In the genomic region with DNA sequence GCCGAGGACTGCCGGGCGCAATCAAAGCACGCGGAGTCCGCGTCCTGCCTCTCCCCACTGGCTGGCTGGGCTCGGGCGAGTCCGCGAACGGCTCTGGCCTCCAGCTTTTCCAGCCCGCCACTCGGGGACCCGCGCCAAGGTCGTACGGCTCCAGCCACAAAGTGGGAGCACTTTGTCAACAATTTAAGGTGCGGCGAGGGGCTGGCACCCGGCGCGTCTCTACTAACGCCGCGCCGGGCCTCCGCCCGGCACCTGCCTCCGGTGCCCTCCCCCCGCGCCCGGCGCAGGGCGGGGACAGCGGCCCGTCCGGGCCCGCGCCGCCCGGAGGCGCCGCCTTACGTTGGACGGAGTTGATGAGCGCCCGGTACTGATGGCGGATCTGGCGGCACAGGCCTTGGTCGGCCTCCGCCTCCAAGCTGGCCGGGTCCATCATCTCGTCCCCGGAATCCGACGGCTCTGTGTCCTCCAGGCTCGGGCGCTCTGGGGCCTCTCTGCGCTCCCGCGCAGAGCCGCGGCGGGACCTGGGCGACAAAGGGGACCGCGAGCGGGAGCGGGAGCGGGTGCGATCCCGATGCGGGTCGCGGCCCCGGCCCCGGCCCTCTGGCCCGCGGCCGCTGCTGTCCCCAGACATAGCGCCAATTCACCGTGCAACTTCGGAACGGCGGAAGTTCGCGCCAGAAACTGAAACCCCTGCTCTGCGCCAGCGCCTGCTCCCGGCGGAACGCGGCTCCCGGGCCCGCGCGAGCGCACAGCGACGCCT, we compare ENCODE assay signal across 1 cellular context.
TF ChIP-seq lines count a peak whose summit lies in the region.

A gene with protein sequence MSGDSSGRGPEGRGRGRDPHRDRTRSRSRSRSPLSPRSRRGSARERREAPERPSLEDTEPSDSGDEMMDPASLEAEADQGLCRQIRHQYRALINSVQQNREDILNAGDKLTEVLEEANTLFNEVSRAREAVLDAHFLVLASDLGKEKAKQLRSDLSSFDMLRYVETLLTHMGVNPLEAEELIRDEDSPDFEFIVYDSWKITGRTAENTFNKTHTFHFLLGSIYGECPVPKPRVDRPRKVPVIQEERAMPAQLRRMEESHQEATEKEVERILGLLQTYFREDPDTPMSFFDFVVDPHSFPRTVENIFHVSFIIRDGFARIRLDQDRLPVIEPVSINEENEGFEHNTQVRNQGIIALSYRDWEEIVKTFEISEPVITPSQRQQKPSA (minus strand): TSS at position 683 of the 760 bp plus-strand sequence. CDS start 52 bp downstream, at position 631.

TF ChIP-seq in HepG2, 621 proteins besides CTCF, POLR2A, EP300 and RAD21 (continued from another document and continues in another):
- no peak for TF ChIP-seq HINFP (CRISPR knock-in tag; IDR thresholded peaks at IDR 0.05; ENCODE audit: low read depth)
- peak; percentile 76; the same call in 1 of the 2 replicates for TF ChIP-seq ZNF343 (CRISPR knock-in tag; IDR thresholded peaks at IDR 0.05)
- no peak for TF ChIP-seq ETS1 (CRISPR knock-in tag; IDR thresholded peaks at IDR 0.05)
- TF ChIP-seq, protein P1, sequence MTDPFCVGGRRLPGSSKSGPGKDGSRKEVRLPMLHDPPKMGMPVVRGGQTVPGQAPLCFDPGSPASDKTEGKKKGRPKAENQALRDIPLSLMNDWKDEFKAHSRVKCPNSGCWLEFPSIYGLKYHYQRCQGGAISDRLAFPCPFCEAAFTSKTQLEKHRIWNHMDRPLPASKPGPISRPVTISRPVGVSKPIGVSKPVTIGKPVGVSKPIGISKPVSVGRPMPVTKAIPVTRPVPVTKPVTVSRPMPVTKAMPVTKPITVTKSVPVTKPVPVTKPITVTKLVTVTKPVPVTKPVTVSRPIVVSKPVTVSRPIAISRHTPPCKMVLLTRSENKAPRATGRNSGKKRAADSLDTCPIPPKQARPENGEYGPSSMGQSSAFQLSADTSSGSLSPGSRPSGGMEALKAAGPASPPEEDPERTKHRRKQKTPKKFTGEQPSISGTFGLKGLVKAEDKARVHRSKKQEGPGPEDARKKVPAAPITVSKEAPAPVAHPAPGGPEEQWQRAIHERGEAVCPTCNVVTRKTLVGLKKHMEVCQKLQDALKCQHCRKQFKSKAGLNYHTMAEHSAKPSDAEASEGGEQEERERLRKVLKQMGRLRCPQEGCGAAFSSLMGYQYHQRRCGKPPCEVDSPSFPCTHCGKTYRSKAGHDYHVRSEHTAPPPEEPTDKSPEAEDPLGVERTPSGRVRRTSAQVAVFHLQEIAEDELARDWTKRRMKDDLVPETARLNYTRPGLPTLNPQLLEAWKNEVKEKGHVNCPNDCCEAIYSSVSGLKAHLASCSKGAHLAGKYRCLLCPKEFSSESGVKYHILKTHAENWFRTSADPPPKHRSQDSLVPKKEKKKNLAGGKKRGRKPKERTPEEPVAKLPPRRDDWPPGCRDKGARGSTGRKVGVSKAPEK (CRISPR knock-in tag; IDR thresholded peaks at IDR 0.05; ENCODE audit: borderline replicate concordance), result no peak
- TF ChIP-seq ARNT (IDR thresholded peaks at IDR 0.05), result no peak
- TF ChIP-seq ZFP41 (CRISPR knock-in tag; IDR thresholded peaks at IDR 0.05; ENCODE audit: borderline replicate concordance), result no peak
- no peak for TF ChIP-seq SUZ12 (IDR thresholded peaks at IDR 0.05; ENCODE audit: low read depth, low read length)
- no peak for TF ChIP-seq GLMP (CRISPR knock-in tag; IDR thresholded peaks at IDR 0.05; ENCODE audit: borderline replicate concordance)
- peak; percentile 51 for TF ChIP-seq HNRNPK (IDR thresholded peaks at IDR 0.05; ENCODE audit: low read depth, low read length, poor library complexity, severe bottlenecking)
- TF ChIP-seq KLF6 (CRISPR knock-in tag; IDR thresholded peaks at IDR 0.05), result peak; percentile 60; the same call in 1 of the 2 replicates
- peak; percentile 30; the same call in 1 of the 2 replicates for TF ChIP-seq MXD4 (CRISPR knock-in tag; IDR thresholded peaks at IDR 0.05)
- 0 out of 2 replicates have a peak, but pooled peaks have one; percentile 62 for TF ChIP-seq ZNF549 (CRISPR knock-in tag; IDR thresholded peaks at IDR 0.05)
- TF ChIP-seq E2F5 (CRISPR knock-in tag; conservative IDR thresholded peaks at IDR 0.05), result peak; percentile 82; the same call in 1 of the 2 replicates
- peak; percentile 52; the same call in 1 of the 2 replicates for TF ChIP-seq ZNF768 (CRISPR knock-in tag; IDR thresholded peaks at IDR 0.05)
- TF ChIP-seq, protein P2, sequence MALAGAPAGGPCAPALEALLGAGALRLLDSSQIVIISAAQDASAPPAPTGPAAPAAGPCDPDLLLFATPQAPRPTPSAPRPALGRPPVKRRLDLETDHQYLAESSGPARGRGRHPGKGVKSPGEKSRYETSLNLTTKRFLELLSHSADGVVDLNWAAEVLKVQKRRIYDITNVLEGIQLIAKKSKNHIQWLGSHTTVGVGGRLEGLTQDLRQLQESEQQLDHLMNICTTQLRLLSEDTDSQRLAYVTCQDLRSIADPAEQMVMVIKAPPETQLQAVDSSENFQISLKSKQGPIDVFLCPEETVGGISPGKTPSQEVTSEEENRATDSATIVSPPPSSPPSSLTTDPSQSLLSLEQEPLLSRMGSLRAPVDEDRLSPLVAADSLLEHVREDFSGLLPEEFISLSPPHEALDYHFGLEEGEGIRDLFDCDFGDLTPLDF (CRISPR knock-in tag; IDR thresholded peaks at IDR 0.05), result peak; percentile 84
- TF ChIP-seq ZNF260 (CRISPR knock-in tag; IDR thresholded peaks at IDR 0.05; ENCODE audit: borderline replicate concordance, low read depth), result no peak
- TF ChIP-seq SOX6 (IDR thresholded peaks at IDR 0.05), result no peak
- TF ChIP-seq SOX6 (CRISPR knock-in tag; IDR thresholded peaks at IDR 0.05), result no peak
- TF ChIP-seq NFYC (CRISPR knock-in tag; IDR thresholded peaks at IDR 0.05), result no peak
- no peak for TF ChIP-seq MLX (CRISPR knock-in tag; IDR thresholded peaks at IDR 0.05)
- TF ChIP-seq MTF2 (CRISPR knock-in tag; IDR thresholded peaks at IDR 0.05; ENCODE audit: borderline replicate concordance), result no peak
- TF ChIP-seq SKI (IDR thresholded peaks at IDR 0.05; ENCODE audit: partially characterized antibody), result no peak
- no peak for TF ChIP-seq SNAI1 (CRISPR knock-in tag; IDR thresholded peaks at IDR 0.05; ENCODE audit: borderline replicate concordance)
- TF ChIP-seq KLF11 (CRISPR knock-in tag; IDR thresholded peaks at IDR 0.05), result no peak
- TF ChIP-seq, protein P3, sequence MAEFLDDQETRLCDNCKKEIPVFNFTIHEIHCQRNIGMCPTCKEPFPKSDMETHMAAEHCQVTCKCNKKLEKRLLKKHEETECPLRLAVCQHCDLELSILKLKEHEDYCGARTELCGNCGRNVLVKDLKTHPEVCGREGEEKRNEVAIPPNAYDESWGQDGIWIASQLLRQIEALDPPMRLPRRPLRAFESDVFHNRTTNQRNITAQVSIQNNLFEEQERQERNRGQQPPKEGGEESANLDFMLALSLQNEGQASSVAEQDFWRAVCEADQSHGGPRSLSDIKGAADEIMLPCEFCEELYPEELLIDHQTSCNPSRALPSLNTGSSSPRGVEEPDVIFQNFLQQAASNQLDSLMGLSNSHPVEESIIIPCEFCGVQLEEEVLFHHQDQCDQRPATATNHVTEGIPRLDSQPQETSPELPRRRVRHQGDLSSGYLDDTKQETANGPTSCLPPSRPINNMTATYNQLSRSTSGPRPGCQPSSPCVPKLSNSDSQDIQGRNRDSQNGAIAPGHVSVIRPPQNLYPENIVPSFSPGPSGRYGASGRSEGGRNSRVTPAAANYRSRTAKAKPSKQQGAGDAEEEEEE (CRISPR knock-in tag; IDR thresholded peaks at IDR 0.05; ENCODE audit: borderline replicate concordance), result no peak
- no peak for TF ChIP-seq ZEB1 (IDR thresholded peaks at IDR 0.05; ENCODE audit: insufficient replicate concordance, low read depth)
- peak; percentile 14; the same call in 1 of the 2 replicates for TF ChIP-seq ZNF121 (CRISPR knock-in tag; IDR thresholded peaks at IDR 0.05)
- TF ChIP-seq MIER3 (CRISPR knock-in tag; IDR thresholded peaks at IDR 0.05; ENCODE audit: borderline replicate concordance), result no peak
- TF ChIP-seq ZNF501 (CRISPR knock-in tag; IDR thresholded peaks at IDR 0.05), result no peak
- peak; percentile 49; the same call in 1 of the 2 replicates for TF ChIP-seq SIN3B (IDR thresholded peaks at IDR 0.05; ENCODE audit: low read length)
- TF ChIP-seq, protein P4, sequence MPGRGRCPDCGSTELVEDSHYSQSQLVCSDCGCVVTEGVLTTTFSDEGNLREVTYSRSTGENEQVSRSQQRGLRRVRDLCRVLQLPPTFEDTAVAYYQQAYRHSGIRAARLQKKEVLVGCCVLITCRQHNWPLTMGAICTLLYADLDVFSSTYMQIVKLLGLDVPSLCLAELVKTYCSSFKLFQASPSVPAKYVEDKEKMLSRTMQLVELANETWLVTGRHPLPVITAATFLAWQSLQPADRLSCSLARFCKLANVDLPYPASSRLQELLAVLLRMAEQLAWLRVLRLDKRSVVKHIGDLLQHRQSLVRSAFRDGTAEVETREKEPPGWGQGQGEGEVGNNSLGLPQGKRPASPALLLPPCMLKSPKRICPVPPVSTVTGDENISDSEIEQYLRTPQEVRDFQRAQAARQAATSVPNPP (CRISPR knock-in tag; IDR thresholded peaks at IDR 0.05), result 0 out of 2 replicates have a peak, but pooled peaks have one; percentile 66
- TF ChIP-seq ZSCAN30 (CRISPR knock-in tag; IDR thresholded peaks at IDR 0.05), result no peak
- no peak for TF ChIP-seq ZNF839 (CRISPR knock-in tag; IDR thresholded peaks at IDR 0.05; ENCODE audit: borderline replicate concordance)
- peak; percentile 89 for TF ChIP-seq KMT2A (CRISPR knock-in tag; IDR thresholded peaks at IDR 0.05)
- peak; percentile 64 for TF ChIP-seq REPIN1 (CRISPR knock-in tag; IDR thresholded peaks at IDR 0.05; ENCODE audit: borderline replicate concordance, low read depth)
- TF ChIP-seq PAF1 (CRISPR knock-in tag; IDR thresholded peaks at IDR 0.05), result no peak
- no peak for TF ChIP-seq MZF1 (CRISPR knock-in tag; IDR thresholded peaks at IDR 0.05; ENCODE audit: borderline replicate concordance)
- no peak for TF ChIP-seq PRMT3 (CRISPR knock-in tag; IDR thresholded peaks at IDR 0.05; ENCODE audit: borderline replicate concordance, low read depth)
- TF ChIP-seq NCOA1 (CRISPR knock-in tag; IDR thresholded peaks at IDR 0.05), result no peak
- TF ChIP-seq SMC3 (IDR thresholded peaks at IDR 0.05; ENCODE audit: low read length), result no peak
- TF ChIP-seq ZFP36 (IDR thresholded peaks at IDR 0.05; ENCODE audit: borderline replicate concordance, low read depth, low read length, partially characterized antibody), result no peak
- TF ChIP-seq ZNF747 (CRISPR knock-in tag; IDR thresholded peaks at IDR 0.05; ENCODE audit: borderline replicate concordance), result no peak
- TF ChIP-seq REL (CRISPR knock-in tag; conservative IDR thresholded peaks at IDR 0.05), result no peak; the same call in 1 of the 2 replicates
- TF ChIP-seq ZBTB3 (CRISPR knock-in tag; IDR thresholded peaks at IDR 0.05; ENCODE audit: borderline replicate concordance, low read depth), result no peak
- TF ChIP-seq, protein P5, sequence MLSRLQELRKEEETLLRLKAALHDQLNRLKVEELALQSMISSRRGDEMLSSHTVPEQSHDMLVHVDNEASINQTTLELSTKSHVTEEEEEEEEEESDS (CRISPR knock-in tag; IDR thresholded peaks at IDR 0.05; ENCODE audit: borderline replicate concordance), result 0 out of 2 replicates have a peak, but pooled peaks have one; percentile 65
- TF ChIP-seq SSRP1 (CRISPR knock-in tag; IDR thresholded peaks at IDR 0.05), result no peak
- peak; percentile 52; the same call in 1 of the 2 replicates for TF ChIP-seq ZNF629 (CRISPR knock-in tag; conservative IDR thresholded peaks at IDR 0.05)
- no peak for TF ChIP-seq HMGA1 (CRISPR knock-in tag; conservative IDR thresholded peaks at IDR 0.05)
- TF ChIP-seq, protein P6, sequence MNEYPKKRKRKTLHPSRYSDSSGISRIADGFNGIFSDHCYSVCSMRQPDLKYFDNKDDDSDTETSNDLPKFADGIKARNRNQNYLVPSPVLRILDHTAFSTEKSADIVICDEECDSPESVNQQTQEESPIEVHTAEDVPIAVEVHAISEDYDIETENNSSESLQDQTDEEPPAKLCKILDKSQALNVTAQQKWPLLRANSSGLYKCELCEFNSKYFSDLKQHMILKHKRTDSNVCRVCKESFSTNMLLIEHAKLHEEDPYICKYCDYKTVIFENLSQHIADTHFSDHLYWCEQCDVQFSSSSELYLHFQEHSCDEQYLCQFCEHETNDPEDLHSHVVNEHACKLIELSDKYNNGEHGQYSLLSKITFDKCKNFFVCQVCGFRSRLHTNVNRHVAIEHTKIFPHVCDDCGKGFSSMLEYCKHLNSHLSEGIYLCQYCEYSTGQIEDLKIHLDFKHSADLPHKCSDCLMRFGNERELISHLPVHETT (CRISPR knock-in tag; conservative IDR thresholded peaks at IDR 0.05), result peak; percentile 80
